37 cellular contexts compared by ENCODE assay signal in the genomic region with DNA sequence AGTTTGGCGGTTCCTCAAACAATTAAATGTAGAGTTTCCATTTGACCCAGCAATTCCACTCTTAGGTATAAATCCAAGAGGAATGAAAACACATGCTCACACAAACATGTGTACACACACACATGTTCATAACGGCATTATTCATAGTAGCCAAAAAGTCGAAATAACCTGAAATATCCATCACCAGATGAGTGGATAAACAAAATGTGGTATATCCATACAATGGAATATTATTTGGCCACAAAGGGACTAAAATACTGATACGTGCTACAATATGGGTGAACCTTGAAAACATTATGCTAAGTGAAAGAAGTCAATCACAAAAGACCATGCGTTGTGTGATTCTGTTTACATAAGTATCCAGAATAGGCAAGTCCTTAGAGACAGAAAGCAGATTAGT.
"Had no signal": no experiment of that assay in that cellular context is flagged by ENCODE, and none has a peak within 500 bp of the region (broad histone marks: within the 10 kb centered on the region; RNA-seq: fewer than 3 reads in every experiment).

No MANE protein-coding gene starts in this region.

- H3K36me3 Mint-ChIP-seq: activated naive CD4-positive, alpha-beta T cell treated with anti-CD3 and anti-CD28 coated beads, Interleukin-2, amount 50 U/mL, for 72 hours had no signal

- H3K27me3 Mint-ChIP-seq: activated B cell treated with CpG ODN at 0.5 μM for 24 hours; activated CD4-positive, alpha-beta T cell treated with anti-CD3 and anti-CD28 coated beads for 36 hours; activated CD8-positive, alpha-beta memory T cell treated with anti-CD3 and anti-CD28 coated beads, Interleukin-2, amount 10 ng/mL, durations not matched to agents 7 days and 5 days; activated naive CD8-positive, alpha-beta T cell treated with anti-CD3 and anti-CD28 coated beads for 36 hours; activated T-cell treated with anti-CD3 and anti-CD28 coated beads, Interleukin-2, amount 50 U/mL, for 24 hours; activated T-helper 17 cell treated with anti-CD3 and anti-CD28 coated beads, Interleukin-2, amount 50 U/mL, for 72 hours had no signal

- DNase-seq: activated B cell treated with CpG ODN at 0.5 μM for 24 hours; activated CD4-positive, alpha-beta memory T cell treated with anti-CD3 and anti-CD28 coated beads, Interleukin-2, amount 10 ng/mL, durations not matched to agents 7 days and 5 days; activated CD4-positive, alpha-beta T cell treated with anti-CD3 and anti-CD28 coated beads for 1 hour; activated CD4-positive, alpha-beta T cell treated with anti-CD3 and anti-CD28 coated beads for 36 hours; activated CD4-positive, alpha-beta T cell treated with anti-CD3 and anti-CD28 coated beads for 48 hours; activated CD4-positive, alpha-beta T cell treated with anti-CD3 and anti-CD28 coated beads, Interleukin-2, amount 10 ng/mL, durations not matched to agents 7 days and 5 days; activated CD4-positive, alpha-beta T cell treated with anti-CD3 and anti-CD28 coated beads, Interleukin-2, amount 50 U/mL, for 48 hours; activated CD8-positive, alpha-beta memory T cell treated with anti-CD3 and anti-CD28 coated beads, Interleukin-2, amount 10 ng/mL, durations not matched to agents 7 days and 5 days; activated CD8-positive, alpha-beta memory T cell treated with anti-CD3 and anti-CD28 coated beads, Interleukin-2, amount 50 U/mL, for 48 hours; activated CD8-positive, alpha-beta T cell treated with anti-CD3 and anti-CD28 coated beads, Interleukin-2, amount 10 ng/mL, durations not matched to agents 7 days and 5 days; activated effector memory CD4-positive, alpha-beta T cell treated with anti-CD3 and anti-CD28 coated beads, Interleukin-2, amount 50 U/mL, for 16 hours; activated gamma-delta T cell treated with Interleukin-2 at 50 U/mL for 16 hours; activated naive CD4-positive, alpha-beta T cell; activated naive CD4-positive, alpha-beta T cell treated with anti-CD3 and anti-CD28 coated beads for 36 hours; activated naive CD4-positive, alpha-beta T cell treated with anti-CD3 and anti-CD28 coated beads, Interleukin-2, amount 50 U/mL, for 16 hours; activated naive CD8-positive, alpha-beta T cell treated with anti-CD3 and anti-CD28 coated beads for 36 hours; activated T-cell treated with anti-CD3 and anti-CD28 coated beads, Interleukin-2, amount 50 U/mL, for 24 hours; activated T-cell treated with anti-CD3 and anti-CD28 coated beads, Interleukin-2, amount 50 U/mL, for 48 hours; amniotic stem cell; aorta; body of pancreas; brain microvascular endothelial cell; central memory CD4-positive, alpha-beta T cell; T-helper 1 cell; T-helper 2 cell; T-helper 9 cell had no signal

- H3K4me1 Mint-ChIP-seq: activated B cell treated with CpG ODN at 0.5 μM for 24 hours; activated CD4-positive, alpha-beta memory T cell treated with anti-CD3 and anti-CD28 coated beads, Interleukin-2, amount 10 ng/mL, durations not matched to agents 7 days and 5 days; activated CD4-positive, alpha-beta T cell treated with anti-CD3 and anti-CD28 coated beads for 36 hours; activated CD4-positive, alpha-beta T cell treated with anti-CD3 and anti-CD28 coated beads, Interleukin-2, amount 10 ng/mL, durations not matched to agents 7 days and 5 days; activated CD8-positive, alpha-beta memory T cell treated with anti-CD3 and anti-CD28 coated beads, Interleukin-2, amount 10 ng/mL, durations not matched to agents 7 days and 5 days; activated T-helper 17 cell treated with anti-CD3 and anti-CD28 coated beads, Interleukin-2, amount 50 U/mL, for 72 hours had no signal

- FAIRE-seq: astrocyte, TTC549 had no signal

- H3K9me3 Mint-ChIP-seq: activated naive CD4-positive, alpha-beta T cell treated with anti-CD3 and anti-CD28 coated beads for 36 hours; activated T-helper 17 cell treated with anti-CD3 and anti-CD28 coated beads, Interleukin-2, amount 50 U/mL, for 72 hours had no signal

- H3K27ac ChIP-seq: adrenal gland, body of pancreas, brain microvascular endothelial cell, breast epithelium, VCaP had no signal

- H3K9me3 ChIP-seq: adrenal gland, body of pancreas, breast epithelium had no signal

- H3K4me1 ChIP-seq: breast epithelium had no signal

- H3K36me3 ChIP-seq: adrenal gland, brain microvascular endothelial cell, breast epithelium had no signal

- H3K27me3 ChIP-seq: adrenal gland, body of pancreas, brain microvascular endothelial cell, breast epithelium had no signal

- H3K4me3 Mint-ChIP-seq: activated B cell treated with CpG ODN at 0.5 μM for 24 hours; activated CD4-positive, alpha-beta memory T cell treated with anti-CD3 and anti-CD28 coated beads, Interleukin-2, amount 10 ng/mL, durations not matched to agents 7 days and 5 days; activated CD4-positive, alpha-beta T cell treated with anti-CD3 and anti-CD28 coated beads for 36 hours; activated CD4-positive, alpha-beta T cell treated with anti-CD3 and anti-CD28 coated beads, Interleukin-2, amount 10 ng/mL, durations not matched to agents 7 days and 5 days; activated CD8-positive, alpha-beta memory T cell treated with anti-CD3 and anti-CD28 coated beads, Interleukin-2, amount 10 ng/mL, durations not matched to agents 7 days and 5 days; activated CD8-positive, alpha-beta T cell treated with anti-CD3 and anti-CD28 coated beads, Interleukin-2, amount 10 ng/mL, durations not matched to agents 7 days and 5 days; activated naive CD4-positive, alpha-beta T cell treated with anti-CD3 and anti-CD28 coated beads for 36 hours; activated naive CD8-positive, alpha-beta T cell treated with anti-CD3 and anti-CD28 coated beads for 36 hours; activated T-cell treated with anti-CD3 and anti-CD28 coated beads, Interleukin-2, amount 50 U/mL, for 24 hours; activated T-helper 1 cell treated with anti-CD3 and anti-CD28 coated beads, Interleukin-12 subunit alpha, Interleukin-12 subunit beta, Interleukin-2, Interleukin-4 antibody, amounts not matched to agents 30 ng/mL and 10 ng/mL and 1 ng/mL, durations not matched to agents 14 hours and 24 hours and 36 hours; activated T-helper 17 cell treated with anti-CD3 and anti-CD28 coated beads, Interleukin-2, amount 50 U/mL, for 72 hours; T-helper 1 cell treated with Interleukin-12 subunit alpha and Interleukin-12 subunit beta and Interleukin-4 antibody, amounts not matched to agents 30 μg/mL and 1 μg/mL, for 36 hours; T-helper 2 cell treated with Interferon-gamma antibody and Interleukin-4, amounts not matched to agents 5 μg/mL and 100 μg/mL, for 36 hours had no signal

- H3K27ac Mint-ChIP-seq: activated B cell treated with CpG ODN at 0.5 μM for 24 hours; activated CD4-positive, alpha-beta memory T cell treated with anti-CD3 and anti-CD28 coated beads, Interleukin-2, amount 10 ng/mL, durations not matched to agents 7 days and 5 days; activated CD4-positive, alpha-beta T cell treated with anti-CD3 and anti-CD28 coated beads for 36 hours; activated CD4-positive, alpha-beta T cell treated with anti-CD3 and anti-CD28 coated beads, Interleukin-2, amount 10 ng/mL, durations not matched to agents 7 days and 5 days; activated CD8-positive, alpha-beta memory T cell treated with anti-CD3 and anti-CD28 coated beads, Interleukin-2, amount 10 ng/mL, durations not matched to agents 7 days and 5 days; activated CD8-positive, alpha-beta T cell treated with anti-CD3 and anti-CD28 coated beads, Interleukin-2, amount 10 ng/mL, durations not matched to agents 7 days and 5 days; activated naive CD4-positive, alpha-beta T cell treated with anti-CD3 and anti-CD28 coated beads for 36 hours; activated naive CD4-positive, alpha-beta T cell treated with anti-CD3 and anti-CD28 coated beads, Interleukin-2, amount 50 U/mL, for 72 hours; activated T-helper 1 cell treated with anti-CD3 and anti-CD28 coated beads, Interleukin-12 subunit alpha, Interleukin-12 subunit beta, Interleukin-2, Interleukin-4 antibody, amounts not matched to agents 30 ng/mL and 10 ng/mL and 1 ng/mL, durations not matched to agents 14 hours and 24 hours and 36 hours; activated T-helper 17 cell treated with anti-CD3 and anti-CD28 coated beads, Interleukin-2, amount 50 U/mL, for 72 hours; T-helper 1 cell treated with Interleukin-12 subunit alpha and Interleukin-12 subunit beta and Interleukin-4 antibody, amounts not matched to agents 30 μg/mL and 1 μg/mL, for 36 hours; T-helper 2 cell treated with Interferon-gamma antibody and Interleukin-4, amounts not matched to agents 5 μg/mL and 100 μg/mL, for 36 hours had no signal

- H3K4me3 ChIP-seq: adrenal gland, body of pancreas, breast epithelium had no signal

- ATAC-seq: activated CD4-positive, alpha-beta T cell treated with anti-CD3 and anti-CD28 coated beads for 36 hours; activated CD4-positive, CD25-positive, alpha-beta regulatory T cell treated with anti-CD3 and anti-CD28 coated beads, Interleukin-2, amount 50 U/mL, for 24 hours; activated CD8-positive, alpha-beta memory T cell treated with anti-CD3 and anti-CD28 coated beads, Interleukin-2, amount 10 ng/mL, durations not matched to agents 7 days and 5 days; activated CD8-positive, alpha-beta T cell treated with anti-CD3 and anti-CD28 coated beads, Interleukin-2, amount 10 ng/mL, durations not matched to agents 7 days and 5 days; activated naive CD4-positive, alpha-beta T cell treated with anti-CD3 and anti-CD28 coated beads, Interleukin-2, amount 50 U/mL, for 72 hours; activated T-helper 17 cell treated with anti-CD3 and anti-CD28 coated beads, Interleukin-2, amount 50 U/mL, for 72 hours; body of pancreas had no signal
